Comparison of ENCODE assay signal across 1 cellular context in the genomic region with DNA sequence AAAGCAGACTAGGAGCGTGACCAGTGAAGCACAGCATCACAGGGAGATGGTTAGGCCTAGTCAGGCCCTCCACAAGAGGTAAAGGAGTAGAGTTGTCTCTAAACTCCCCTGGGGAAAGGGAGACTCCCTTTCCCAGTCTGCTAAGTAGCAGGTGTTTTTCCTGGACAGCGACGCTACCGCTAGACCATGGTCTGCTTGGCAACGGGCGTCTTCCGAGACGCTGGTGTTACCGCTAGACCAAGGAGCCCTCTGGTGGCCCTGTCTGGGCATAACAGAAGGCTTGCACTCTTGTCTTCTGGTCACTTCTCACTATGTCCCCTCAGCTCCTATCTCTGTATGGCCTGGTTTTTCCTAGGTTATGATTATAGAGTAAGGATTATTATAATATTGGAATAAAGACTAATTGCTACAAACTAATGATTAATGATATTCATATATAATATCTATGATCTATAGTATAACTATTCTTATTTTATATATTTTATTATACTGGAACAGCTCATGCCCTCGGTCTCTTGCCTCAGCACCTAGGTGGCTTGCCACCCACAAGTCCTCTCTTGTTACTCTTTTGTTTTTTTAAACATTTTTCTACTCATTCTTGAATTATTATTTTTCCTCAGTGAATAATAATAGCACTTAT.
TF ChIP-seq lines count a peak whose summit lies in the region.

No MANE protein-coding gene starts in this region.

TF ChIP-seq in A549, 52 proteins besides CTCF, POLR2A, EP300 and RAD21:
- peak; percentile 53 for TF ChIP-seq SMC3 (IDR thresholded peaks at IDR 0.05)
TF ChIP-seq in A549: peak in this region for 1; not testable (repeated sequence) for 51.
